ENCODE assay signal across 2 cellular contexts in the genomic region with DNA sequence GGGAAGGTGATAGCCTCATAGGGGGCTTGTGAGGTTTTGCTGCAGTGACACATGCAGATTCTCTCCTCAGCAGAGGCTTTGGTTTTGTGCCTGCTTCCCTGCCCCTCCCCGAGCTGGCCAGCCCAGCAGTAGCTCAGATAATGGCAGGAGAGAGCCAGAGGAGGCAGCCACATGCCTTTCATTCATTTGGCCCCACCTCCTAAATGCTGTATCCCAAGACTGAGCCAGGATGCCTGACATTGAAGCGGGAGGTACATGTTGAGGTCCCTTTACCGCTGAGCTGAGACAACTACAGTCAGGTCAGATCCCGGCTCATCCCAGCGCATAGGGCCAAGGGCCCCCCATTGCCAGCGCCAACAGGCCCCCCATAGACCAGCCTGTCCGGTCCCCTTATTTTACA.
TF ChIP-seq lines count a peak whose summit lies in the region.

No MANE protein-coding gene starts in this region.

TF ChIP-seq in SK-N-SH treated with all-trans-retinoic acid at 6 μM for 48 hours, 23 proteins besides CTCF, POLR2A, EP300 and RAD21 (continued from another document):
- TF ChIP-seq BACH2 (CRISPR knock-in tag; IDR thresholded peaks at IDR 0.05; ENCODE audit: borderline replicate concordance) (no peak), OSR1 (CRISPR knock-in tag; IDR thresholded peaks at IDR 0.05) (no peak), RARB (CRISPR knock-in tag; IDR thresholded peaks at IDR 0.05) (no peak), CSDC2 (CRISPR knock-in tag; IDR thresholded peaks at IDR 0.05) (no peak), ZFP30 (CRISPR knock-in tag; IDR thresholded peaks at IDR 0.05) (no peak), TCF4 (CRISPR knock-in tag; IDR thresholded peaks at IDR 0.05; ENCODE audit: borderline replicate concordance) (no peak), ISL1 (CRISPR knock-in tag; IDR thresholded peaks at IDR 0.05) (no peak), ZNF70 (CRISPR knock-in tag; IDR thresholded peaks at IDR 0.05) (no peak), TOX (CRISPR knock-in tag; IDR thresholded peaks at IDR 0.05; ENCODE audit: borderline replicate concordance) (no peak), SNAI2 (CRISPR knock-in tag; IDR thresholded peaks at IDR 0.05) (no peak), GLIS3 (CRISPR knock-in tag; IDR thresholded peaks at IDR 0.05) (no peak)
- TF ChIP-seq, protein P1, sequence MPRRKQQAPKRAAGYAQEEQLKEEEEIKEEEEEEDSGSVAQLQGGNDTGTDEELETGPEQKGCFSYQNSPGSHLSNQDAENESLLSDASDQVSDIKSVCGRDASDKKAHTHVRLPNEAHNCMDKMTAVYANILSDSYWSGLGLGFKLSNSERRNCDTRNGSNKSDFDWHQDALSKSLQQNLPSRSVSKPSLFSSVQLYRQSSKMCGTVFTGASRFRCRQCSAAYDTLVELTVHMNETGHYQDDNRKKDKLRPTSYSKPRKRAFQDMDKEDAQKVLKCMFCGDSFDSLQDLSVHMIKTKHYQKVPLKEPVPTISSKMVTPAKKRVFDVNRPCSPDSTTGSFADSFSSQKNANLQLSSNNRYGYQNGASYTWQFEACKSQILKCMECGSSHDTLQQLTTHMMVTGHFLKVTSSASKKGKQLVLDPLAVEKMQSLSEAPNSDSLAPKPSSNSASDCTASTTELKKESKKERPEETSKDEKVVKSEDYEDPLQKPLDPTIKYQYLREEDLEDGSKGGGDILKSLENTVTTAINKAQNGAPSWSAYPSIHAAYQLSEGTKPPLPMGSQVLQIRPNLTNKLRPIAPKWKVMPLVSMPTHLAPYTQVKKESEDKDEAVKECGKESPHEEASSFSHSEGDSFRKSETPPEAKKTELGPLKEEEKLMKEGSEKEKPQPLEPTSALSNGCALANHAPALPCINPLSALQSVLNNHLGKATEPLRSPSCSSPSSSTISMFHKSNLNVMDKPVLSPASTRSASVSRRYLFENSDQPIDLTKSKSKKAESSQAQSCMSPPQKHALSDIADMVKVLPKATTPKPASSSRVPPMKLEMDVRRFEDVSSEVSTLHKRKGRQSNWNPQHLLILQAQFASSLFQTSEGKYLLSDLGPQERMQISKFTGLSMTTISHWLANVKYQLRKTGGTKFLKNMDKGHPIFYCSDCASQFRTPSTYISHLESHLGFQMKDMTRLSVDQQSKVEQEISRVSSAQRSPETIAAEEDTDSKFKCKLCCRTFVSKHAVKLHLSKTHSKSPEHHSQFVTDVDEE (CRISPR knock-in tag; IDR thresholded peaks at IDR 0.05) = no peak
- TF ChIP-seq, protein P2, sequence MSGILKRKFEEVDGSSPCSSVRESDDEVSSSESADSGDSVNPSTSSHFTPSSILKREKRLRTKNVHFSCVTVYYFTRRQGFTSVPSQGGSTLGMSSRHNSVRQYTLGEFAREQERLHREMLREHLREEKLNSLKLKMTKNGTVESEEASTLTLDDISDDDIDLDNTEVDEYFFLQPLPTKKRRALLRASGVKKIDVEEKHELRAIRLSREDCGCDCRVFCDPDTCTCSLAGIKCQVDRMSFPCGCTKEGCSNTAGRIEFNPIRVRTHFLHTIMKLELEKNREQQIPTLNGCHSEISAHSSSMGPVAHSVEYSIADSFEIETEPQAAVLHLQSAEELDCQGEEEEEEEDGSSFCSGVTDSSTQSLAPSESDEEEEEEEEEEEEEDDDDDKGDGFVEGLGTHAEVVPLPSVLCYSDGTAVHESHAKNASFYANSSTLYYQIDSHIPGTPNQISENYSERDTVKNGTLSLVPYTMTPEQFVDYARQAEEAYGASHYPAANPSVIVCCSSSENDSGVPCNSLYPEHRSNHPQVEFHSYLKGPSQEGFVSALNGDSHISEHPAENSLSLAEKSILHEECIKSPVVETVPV (CRISPR knock-in tag; IDR thresholded peaks at IDR 0.05) = no peak
- TF ChIP-seq, protein P3, sequence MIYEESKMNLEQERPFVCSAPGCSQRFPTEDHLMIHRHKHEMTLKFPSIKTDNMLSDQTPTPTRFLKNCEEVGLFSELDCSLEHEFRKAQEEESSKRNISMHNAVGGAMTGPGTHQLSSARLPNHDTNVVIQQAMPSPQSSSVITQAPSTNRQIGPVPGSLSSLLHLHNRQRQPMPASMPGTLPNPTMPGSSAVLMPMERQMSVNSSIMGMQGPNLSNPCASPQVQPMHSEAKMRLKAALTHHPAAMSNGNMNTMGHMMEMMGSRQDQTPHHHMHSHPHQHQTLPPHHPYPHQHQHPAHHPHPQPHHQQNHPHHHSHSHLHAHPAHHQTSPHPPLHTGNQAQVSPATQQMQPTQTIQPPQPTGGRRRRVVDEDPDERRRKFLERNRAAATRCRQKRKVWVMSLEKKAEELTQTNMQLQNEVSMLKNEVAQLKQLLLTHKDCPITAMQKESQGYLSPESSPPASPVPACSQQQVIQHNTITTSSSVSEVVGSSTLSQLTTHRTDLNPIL (CRISPR knock-in tag; IDR thresholded peaks at IDR 0.05; ENCODE audit: low read depth) = no peak
- TF ChIP-seq, protein P4, sequence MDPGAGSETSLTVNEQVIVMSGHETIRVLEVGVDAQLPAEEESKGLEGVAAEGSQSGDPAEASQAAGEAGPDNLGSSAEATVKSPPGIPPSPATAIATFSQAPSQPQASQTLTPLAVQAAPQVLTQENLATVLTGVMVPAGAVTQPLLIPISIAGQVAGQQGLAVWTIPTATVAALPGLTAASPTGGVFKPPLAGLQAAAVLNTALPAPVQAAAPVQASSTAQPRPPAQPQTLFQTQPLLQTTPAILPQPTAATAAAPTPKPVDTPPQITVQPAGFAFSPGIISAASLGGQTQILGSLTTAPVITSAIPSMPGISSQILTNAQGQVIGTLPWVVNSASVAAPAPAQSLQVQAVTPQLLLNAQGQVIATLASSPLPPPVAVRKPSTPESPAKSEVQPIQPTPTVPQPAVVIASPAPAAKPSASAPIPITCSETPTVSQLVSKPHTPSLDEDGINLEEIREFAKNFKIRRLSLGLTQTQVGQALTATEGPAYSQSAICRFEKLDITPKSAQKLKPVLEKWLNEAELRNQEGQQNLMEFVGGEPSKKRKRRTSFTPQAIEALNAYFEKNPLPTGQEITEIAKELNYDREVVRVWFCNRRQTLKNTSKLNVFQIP (CRISPR knock-in tag; IDR thresholded peaks at IDR 0.05; ENCODE audit: borderline replicate concordance, low read depth) = no peak

TF ChIP-seq in SK-N-SH, 30 proteins besides CTCF, POLR2A, EP300 and RAD21 (continued from another document):
- TF ChIP-seq NRF1 (IDR thresholded peaks at IDR 0.05; ENCODE audit: low read depth, low read length) = no peak
- TF ChIP-seq POLR2AphosphoS5 (IDR thresholded peaks at IDR 0.05; ENCODE audit: low read depth, low read length) = no peak
- no peak for TF ChIP-seq YY1 (IDR thresholded peaks at IDR 0.05; ENCODE audit: low read depth)
- TF ChIP-seq, protein P5, sequence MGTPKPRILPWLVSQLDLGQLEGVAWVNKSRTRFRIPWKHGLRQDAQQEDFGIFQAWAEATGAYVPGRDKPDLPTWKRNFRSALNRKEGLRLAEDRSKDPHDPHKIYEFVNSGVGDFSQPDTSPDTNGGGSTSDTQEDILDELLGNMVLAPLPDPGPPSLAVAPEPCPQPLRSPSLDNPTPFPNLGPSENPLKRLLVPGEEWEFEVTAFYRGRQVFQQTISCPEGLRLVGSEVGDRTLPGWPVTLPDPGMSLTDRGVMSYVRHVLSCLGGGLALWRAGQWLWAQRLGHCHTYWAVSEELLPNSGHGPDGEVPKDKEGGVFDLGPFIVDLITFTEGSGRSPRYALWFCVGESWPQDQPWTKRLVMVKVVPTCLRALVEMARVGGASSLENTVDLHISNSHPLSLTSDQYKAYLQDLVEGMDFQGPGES (IDR thresholded peaks at IDR 0.05; ENCODE audit: low read depth, low read length) = no peak
- TF ChIP-seq, protein P6, sequence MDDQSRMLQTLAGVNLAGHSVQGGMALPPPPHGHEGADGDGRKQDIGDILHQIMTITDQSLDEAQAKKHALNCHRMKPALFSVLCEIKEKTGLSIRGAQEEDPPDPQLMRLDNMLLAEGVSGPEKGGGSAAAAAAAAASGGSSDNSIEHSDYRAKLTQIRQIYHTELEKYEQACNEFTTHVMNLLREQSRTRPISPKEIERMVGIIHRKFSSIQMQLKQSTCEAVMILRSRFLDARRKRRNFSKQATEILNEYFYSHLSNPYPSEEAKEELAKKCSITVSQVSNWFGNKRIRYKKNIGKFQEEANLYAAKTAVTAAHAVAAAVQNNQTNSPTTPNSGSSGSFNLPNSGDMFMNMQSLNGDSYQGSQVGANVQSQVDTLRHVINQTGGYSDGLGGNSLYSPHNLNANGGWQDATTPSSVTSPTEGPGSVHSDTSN (IDR thresholded peaks at IDR 0.05) = no peak
- TF ChIP-seq, protein P7, sequence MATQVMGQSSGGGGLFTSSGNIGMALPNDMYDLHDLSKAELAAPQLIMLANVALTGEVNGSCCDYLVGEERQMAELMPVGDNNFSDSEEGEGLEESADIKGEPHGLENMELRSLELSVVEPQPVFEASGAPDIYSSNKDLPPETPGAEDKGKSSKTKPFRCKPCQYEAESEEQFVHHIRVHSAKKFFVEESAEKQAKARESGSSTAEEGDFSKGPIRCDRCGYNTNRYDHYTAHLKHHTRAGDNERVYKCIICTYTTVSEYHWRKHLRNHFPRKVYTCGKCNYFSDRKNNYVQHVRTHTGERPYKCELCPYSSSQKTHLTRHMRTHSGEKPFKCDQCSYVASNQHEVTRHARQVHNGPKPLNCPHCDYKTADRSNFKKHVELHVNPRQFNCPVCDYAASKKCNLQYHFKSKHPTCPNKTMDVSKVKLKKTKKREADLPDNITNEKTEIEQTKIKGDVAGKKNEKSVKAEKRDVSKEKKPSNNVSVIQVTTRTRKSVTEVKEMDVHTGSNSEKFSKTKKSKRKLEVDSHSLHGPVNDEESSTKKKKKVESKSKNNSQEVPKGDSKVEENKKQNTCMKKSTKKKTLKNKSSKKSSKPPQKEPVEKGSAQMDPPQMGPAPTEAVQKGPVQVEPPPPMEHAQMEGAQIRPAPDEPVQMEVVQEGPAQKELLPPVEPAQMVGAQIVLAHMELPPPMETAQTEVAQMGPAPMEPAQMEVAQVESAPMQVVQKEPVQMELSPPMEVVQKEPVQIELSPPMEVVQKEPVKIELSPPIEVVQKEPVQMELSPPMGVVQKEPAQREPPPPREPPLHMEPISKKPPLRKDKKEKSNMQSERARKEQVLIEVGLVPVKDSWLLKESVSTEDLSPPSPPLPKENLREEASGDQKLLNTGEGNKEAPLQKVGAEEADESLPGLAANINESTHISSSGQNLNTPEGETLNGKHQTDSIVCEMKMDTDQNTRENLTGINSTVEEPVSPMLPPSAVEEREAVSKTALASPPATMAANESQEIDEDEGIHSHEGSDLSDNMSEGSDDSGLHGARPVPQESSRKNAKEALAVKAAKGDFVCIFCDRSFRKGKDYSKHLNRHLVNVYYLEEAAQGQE (IDR thresholded peaks at IDR 0.05; ENCODE audit: low read depth, low read length) = no peak
- TF ChIP-seq EZH2phosphoT487 (IDR thresholded peaks at IDR 0.05; ENCODE audit: borderline replicate concordance, low read depth) = no peak
- TF ChIP-seq, protein P8, sequence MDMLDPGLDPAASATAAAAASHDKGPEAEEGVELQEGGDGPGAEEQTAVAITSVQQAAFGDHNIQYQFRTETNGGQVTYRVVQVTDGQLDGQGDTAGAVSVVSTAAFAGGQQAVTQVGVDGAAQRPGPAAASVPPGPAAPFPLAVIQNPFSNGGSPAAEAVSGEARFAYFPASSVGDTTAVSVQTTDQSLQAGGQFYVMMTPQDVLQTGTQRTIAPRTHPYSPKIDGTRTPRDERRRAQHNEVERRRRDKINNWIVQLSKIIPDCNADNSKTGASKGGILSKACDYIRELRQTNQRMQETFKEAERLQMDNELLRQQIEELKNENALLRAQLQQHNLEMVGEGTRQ (IDR thresholded peaks at IDR 0.05; ENCODE audit: borderline replicate concordance, low read depth, low read length) = no peak
